Comparison of ENCODE assay signal across 24 cellular contexts in the genomic region with DNA sequence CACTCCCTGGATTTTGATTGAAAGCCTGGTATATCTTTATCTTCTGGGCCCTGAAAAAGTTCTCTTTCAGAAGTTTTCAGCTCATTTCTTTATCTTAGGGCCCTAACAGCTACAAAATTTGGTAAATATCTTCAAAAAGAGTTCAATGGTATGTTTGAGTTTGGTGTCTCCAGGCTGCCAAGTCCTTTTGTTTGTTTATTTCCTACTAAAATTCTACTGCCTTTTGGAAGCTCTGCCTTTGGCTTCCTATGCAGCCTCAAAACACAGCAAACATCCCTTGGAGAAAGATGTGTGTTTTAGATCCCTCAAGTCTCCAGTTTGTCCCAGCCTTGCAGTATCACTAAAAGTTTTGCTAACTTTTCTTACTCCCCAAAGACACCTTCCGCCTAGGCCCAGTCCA.
DNase-seq lines count a peak whose midpoint lies in the region; ATAC-seq, FAIRE-seq and TF ChIP-seq lines count a peak whose summit lies in the region.
"Had no signal": no experiment of that assay in that cellular context is flagged by ENCODE, and none has a peak within 500 bp of the region (broad histone marks: within the 10 kb centered on the region; RNA-seq: fewer than 3 reads in every experiment).

No MANE protein-coding gene starts in this region.

- no peak overlapping the region for H3K9ac ChIP-seq in HepG2 (ENCODE audit: insufficient read depth, low read depth, low read length)
- H3K9ac ChIP-seq: BLaER1 treated with 17β-estradiol and CSF1 and Interleukin-3, amounts not matched to agents 10 nM and 100 nM had no signal

- H2AFZ ChIP-seq in HepG2 (ENCODE audit: low read length) (no peak overlapping the region), osteoblast (ENCODE audit: low read length) (no peak overlapping the region)

- POLR2A ChIA-PET in HepG2 (lab: Yijun Ruan, JAX): no interaction called here

- TF ChIP-seq POLR2A in right lobe of liver (IDR thresholded peaks at IDR 0.05): no peak
- TF ChIP-seq POLR2A in HepG2 (IDR thresholded peaks at IDR 0.05; ENCODE audit: insufficient read depth in 1 of 2, low read depth in 2 of 2, low read length in 2 of 2): no peak
- TF ChIP-seq POLR2A in vagina (IDR thresholded peaks at IDR 0.05): no peak

- no peak for TF ChIP-seq CTCF in right lobe of liver (IDR thresholded peaks at IDR 0.05)
- no peak for TF ChIP-seq CTCF in HepG2 (CRISPR knock-in tag; IDR thresholded peaks at IDR 0.05)
- TF ChIP-seq CTCF in osteoblast (IDR thresholded peaks at IDR 0.05; ENCODE audit: extremely low read depth, low read depth, low read length): no peak
- TF ChIP-seq CTCF in GM20000 (IDR thresholded peaks at IDR 0.05; ENCODE audit: extremely low read depth, missing control alignments): no peak
- no peak for TF ChIP-seq CTCF in vagina (IDR thresholded peaks at IDR 0.05)

- peak in 3 of 4 donors; percentile 30 to 68 (median 65) for ATAC-seq in right lobe of liver
- no peak for ATAC-seq in HepG2
- peak; percentile 60 for ATAC-seq in left lobe of liver
- ATAC-seq: A549, HCT116 had no signal

- H4K20me1 ChIP-seq in HepG2 (ENCODE audit: insufficient read depth, low read length) (no peaks in the 10 kb centered on the region), osteoblast (ENCODE audit: insufficient read depth, low read length) (no peaks in the 10 kb centered on the region)
- H4K20me1 ChIP-seq: BLaER1 treated with 17β-estradiol and CSF1 and Interleukin-3, amounts not matched to agents 10 nM and 100 nM had no signal

- DNase-seq in right lobe of liver (no peak), HepG2 (ENCODE audit: low spot score) (no peak), left lobe of liver (ENCODE audit: low spot score) (no peak), osteoblast (ENCODE audit: insufficient read length, low spot score, missing footprints) (peak; percentile 37), GM20000 (ENCODE audit: low spot score) (no peak), cerebellar cortex (ENCODE audit: low spot score) (no peak), vagina (ENCODE audit: extremely low spot score in 2 of 2) (no peak)
- DNase-seq: 8988T; ACHN; AML-193; BE2C; CD4-positive, alpha-beta T cell; CD8-positive, alpha-beta memory T cell; DMS 273 treated with DMSO at 0.1 percent for 48 hours; DMS79 treated with DMSO at 0.1 percent for 48 hours; GF-D8; H7 had no signal

- TF ChIP-seq EP300 in HepG2 (IDR thresholded peaks at IDR 0.05; ENCODE audit: low read depth in 2 of 2, low read length in 2 of 2): no peak
- no peak for TF ChIP-seq EP300 in HepG2 (CRISPR knock-in tag; IDR thresholded peaks at IDR 0.05; ENCODE audit: borderline replicate concordance)

- no TSS peak for BruUV-seq in HepG2 (replicated peaks; lab: Mats Ljungman, UMichigan)

- H3K9me3 ChIP-seq in right lobe of liver: peaks cover 0 to 3% (median 0%) of the 10 kb centered on the region in 4 donors
- no peaks in the 10 kb centered on the region for H3K9me3 ChIP-seq in HepG2 (ENCODE audit: low read length)
- peaks cover 2% of the 10 kb centered on the region for H3K9me3 ChIP-seq in osteoblast (ENCODE audit: low read depth, low read length)
- H3K9me3 ChIP-seq in vagina: no peaks in the 10 kb centered on the region
- H3K9me3 ChIP-seq: A549; BE2C; BLaER1 treated with 17β-estradiol and CSF1 and Interleukin-3, amounts not matched to agents 10 nM and 100 nM had no signal

- no peak for FAIRE-seq in HepG2 (lab: Jason Lieb, UNC)
- FAIRE-seq: A549, D721Med, GM12891, GM18507, H1 had no signal

- no peaks in the 10 kb centered on the region for H3K27me3 ChIP-seq in right lobe of liver
- no peaks in the 10 kb centered on the region; a peak in 1 of 5 replicates for H3K27me3 ChIP-seq in HepG2 (ENCODE audit: control insufficient read depth in 1 of 2, insufficient read depth in 2 of 2, low read length in 2 of 2)
- no peaks in the 10 kb centered on the region for H3K27me3 ChIP-seq in osteoblast (ENCODE audit: insufficient read depth, low read length)
- H3K27me3 ChIP-seq in vagina: no peaks in the 10 kb centered on the region
- H3K27me3 ChIP-seq: BE2C; BLaER1 treated with 17β-estradiol and CSF1 and Interleukin-3, amounts not matched to agents 10 nM and 100 nM had no signal

- intact Hi-C loops in right lobe of liver (cut with DNase I) (no loop called here), HepG2 (cut with micrococcal nuclease; ENCODE audit: unreplicated experiment) (no loop called here), vagina (cut with DNase I) (no loop called here)

- H3K27ac ChIP-seq in right lobe of liver (no peak overlapping the region), HepG2 (ENCODE audit: extremely low read length, insufficient read depth, low read length) (no peak overlapping the region), osteoblast (ENCODE audit: low read depth, low read length) (no peak overlapping the region), vagina (no peak overlapping the region)
- H3K27ac ChIP-seq: A549; BLaER1 treated with 17β-estradiol and CSF1 and Interleukin-3, amounts not matched to agents 10 nM and 100 nM had no signal

- no peak for TF ChIP-seq RAD21 in HepG2 (CRISPR knock-in tag; IDR thresholded peaks at IDR 0.05)

- no peaks in the 10 kb centered on the region for H3K36me3 ChIP-seq in right lobe of liver
- H3K36me3 ChIP-seq in HepG2 (replicated peaks in 1 of 2; ENCODE audit: control insufficient read depth in 1 of 2, insufficient read depth in 2 of 2, low read length in 2 of 2): no peaks in the 10 kb centered on the region
- no peaks in the 10 kb centered on the region for H3K36me3 ChIP-seq in osteoblast (ENCODE audit: insufficient read depth, low read length)
- no peaks in the 10 kb centered on the region for H3K36me3 ChIP-seq in vagina
- H3K36me3 ChIP-seq: BE2C; BLaER1 treated with 17β-estradiol and CSF1 and Interleukin-3, amounts not matched to agents 10 nM and 100 nM had no signal

- CTCF ChIA-PET in HepG2 (lab: Yijun Ruan, JAX; ENCODE audit: low intra/inter-chr PET ratio, low total read pairs): no interaction called here

- no peak overlapping the region for H3K4me3 ChIP-seq in right lobe of liver
- H3K4me3 ChIP-seq in HepG2 (replicated peaks in 1 of 3; ENCODE audit: insufficient read depth in 1 of 3, low read depth in 2 of 3, low read length in 3 of 3): no peak overlapping the region
- no peak overlapping the region for H3K4me3 ChIP-seq in osteoblast (ENCODE audit: insufficient read depth, low read length)
- H3K4me3 ChIP-seq in vagina: no peak overlapping the region
- H3K4me3 ChIP-seq: A549; BLaER1 treated with 17β-estradiol and CSF1 and Interleukin-3, amounts not matched to agents 10 nM and 100 nM had no signal

- WGBS in right lobe of liver (ENCODE audit: insufficient coverage, low coverage, low lambda C conversion rate, missing lambda C conversion rate): 90% methylated on average over 1 of the region's 1 CpG
- WGBS in HepG2 (ENCODE audit: low lambda C conversion rate): 83% methylated on average over 1 of the region's 1 CpG

- H3K79me2 ChIP-seq in HepG2 (ENCODE audit: insufficient read depth, low read length): no peaks in the 10 kb centered on the region
- H3K79me2 ChIP-seq in osteoblast (ENCODE audit: insufficient read depth, low read length): no peaks in the 10 kb centered on the region

- H3K4me1 ChIP-seq in right lobe of liver: peaks cover 0 to 21% (median 7%) of the 10 kb centered on the region in 4 donors
- H3K4me1 ChIP-seq in HepG2 (ENCODE audit: insufficient read depth, low read length): peaks cover 19% of the 10 kb centered on the region
- no peaks in the 10 kb centered on the region for H3K4me1 ChIP-seq in osteoblast (ENCODE audit: insufficient read depth, low read length)
- no peaks in the 10 kb centered on the region for H3K4me1 ChIP-seq in vagina
- H3K4me1 ChIP-seq: A549; BE2C; BLaER1 treated with 17β-estradiol and CSF1 and Interleukin-3, amounts not matched to agents 10 nM and 100 nM had no signal

- in situ Hi-C loops in HepG2 (cut with HindIII; ENCODE audit: extremely low pct_ligation_motif_present, low pct_unique_long_range_greater_than_20kb): no loop called here

- H3K4me2 ChIP-seq in HepG2 (ENCODE audit: low read depth, low read length) (no peak overlapping the region), osteoblast (ENCODE audit: insufficient read depth, low read length) (no peak overlapping the region)
- H3K4me2 ChIP-seq: A549; BLaER1 treated with 17β-estradiol and CSF1 and Interleukin-3, amounts not matched to agents 10 nM and 100 nM had no signal

TF ChIP-seq in HepG2, 621 proteins besides CTCF, POLR2A, EP300 and RAD21 (continues in another document):
- TF ChIP-seq ESRRA (CRISPR knock-in tag; IDR thresholded peaks at IDR 0.05; ENCODE audit: low read depth): no peak
- no peak for TF ChIP-seq ZNF33B (CRISPR knock-in tag; IDR thresholded peaks at IDR 0.05)
- TF ChIP-seq ZFP36L1 (CRISPR knock-in tag; IDR thresholded peaks at IDR 0.05): no peak
